In genomic region chr22:19679476-19680099, GRCh38 we compare ENCODE assay signal across 1 cellular context.
TF ChIP-seq lines count a peak whose summit lies in the region.

No MANE protein-coding gene starts in this region.

TF ChIP-seq in K562, 482 proteins besides CTCF, POLR2A, EP300 and RAD21 (continued from another document and continues in another):
- TF ChIP-seq HMGXB4 (CRISPR knock-in tag; IDR thresholded peaks at IDR 0.05) (0 out of 2 replicates have a peak, but pooled peaks have one; percentile 36), ZBTB43 (CRISPR knock-in tag; IDR thresholded peaks at IDR 0.05) (no peak), ZNF436 (CRISPR knock-in tag; IDR thresholded peaks at IDR 0.05) (no peak), ZSCAN29 (IDR thresholded peaks at IDR 0.05) (no peak), RNF219 (CRISPR knock-in tag; IDR thresholded peaks at IDR 0.05) (no peak), ZNF23 (CRISPR knock-in tag; IDR thresholded peaks at IDR 0.05) (no peak), GABPA (tag; conservative IDR thresholded peaks at IDR 0.05; ENCODE audit: low read depth) (no peak), KDM4B (IDR thresholded peaks at IDR 0.05; ENCODE audit: borderline replicate concordance in 2 of 2, low read depth in 1 of 2) (peak in 1 of 2 experiments; percentile 66; a peak in 1 of 4 replicates), SFPQ (IDR thresholded peaks at IDR 0.05; ENCODE audit: low read depth, low read length) (no peak), CREB3L1 (IDR thresholded peaks at IDR 0.05; ENCODE audit: borderline replicate concordance, low read depth) (0 out of 2 replicates have a peak, but pooled peaks have one; percentile 40), RBM34 (IDR thresholded peaks at IDR 0.05; ENCODE audit: borderline replicate concordance, insufficient read depth, low read length) (no peak), PRDM10 (IDR thresholded peaks at IDR 0.05; ENCODE audit: partially characterized antibody) (no peak), SLC30A9 (CRISPR knock-in tag; IDR thresholded peaks at IDR 0.05) (no peak), ZNF217 (CRISPR knock-in tag; IDR thresholded peaks at IDR 0.05) (no peak), HDAC2 (IDR thresholded peaks at IDR 0.05) (no peak; the same call in 1 of the 2 replicates), ELF4 (CRISPR knock-in tag; IDR thresholded peaks at IDR 0.05) (no peak), ZNF586 (CRISPR knock-in tag; conservative IDR thresholded peaks at IDR 0.05) (no peak), ZNF384 (IDR thresholded peaks at IDR 0.05; ENCODE audit: low read depth, low read length) (peak; percentile 48; the same call in 1 of the 2 replicates), SP2 (IDR thresholded peaks at IDR 0.05; ENCODE audit: extremely low read depth, low read depth, low read length, poor library complexity, severe bottlenecking) (no peak), SNIP1 (IDR thresholded peaks at IDR 0.05; ENCODE audit: low read depth) (no peak), ARNT (IDR thresholded peaks at IDR 0.05) (0 out of 4 replicates have a peak, but pooled peaks of 1 of the 2 experiments have one; percentile 51), SOX6 (IDR thresholded peaks at IDR 0.05) (peak; percentile 8; the same call in 1 of the 2 replicates), SAP30 (IDR thresholded peaks at IDR 0.05; ENCODE audit: borderline replicate concordance, insufficient read depth, low read depth, low read length, poor library complexity, severe bottlenecking) (no peak), NCOA6 (IDR thresholded peaks at IDR 0.05) (no peak), MCM3 (IDR thresholded peaks at IDR 0.05) (no peak), CREM (IDR thresholded peaks at IDR 0.05; ENCODE audit: low read depth) (peak; percentile 51; the same call in 1 of the 2 replicates), HNRNPH1 (optimal IDR thresholded peaks at IDR 0.05; ENCODE audit: low read depth, low read length) (no peak), HMBOX1 (IDR thresholded peaks at IDR 0.05) (no peak), CBFA2T3 (IDR thresholded peaks at IDR 0.05) (peak; percentile 49; the same call in 1 of the 2 replicates), FOXM1 (IDR thresholded peaks at IDR 0.05; ENCODE audit: low read depth) (no peak), FOXM1 (CRISPR knock-in tag; IDR thresholded peaks at IDR 0.05; ENCODE audit: low read depth) (no peak), HDGF (IDR thresholded peaks at IDR 0.05) (0 out of 2 replicates have a peak, but pooled peaks have one; percentile 71), BHLHE40 (IDR thresholded peaks at IDR 0.05; ENCODE audit: low read length) (peak; percentile 69), NR2F6 (CRISPR knock-in tag; IDR thresholded peaks at IDR 0.05) (no peak), ZNF589 (CRISPR knock-in tag; IDR thresholded peaks at IDR 0.05; ENCODE audit: low read depth) (no peak), RREB1 (CRISPR knock-in tag; IDR thresholded peaks at IDR 0.05) (no peak), MLLT1 (IDR thresholded peaks at IDR 0.05) (no peak), PYGO2 (tag; IDR thresholded peaks at IDR 0.05) (no peak), MCM5 (IDR thresholded peaks at IDR 0.05; ENCODE audit: low read depth) (no peak)
